8 cellular contexts compared by ENCODE assay signal in genomic region chr4:153643406-153644016, GRCh38.
DNase-seq lines count a peak whose midpoint lies in the region; ATAC-seq and TF ChIP-seq lines count a peak whose summit lies in the region.

No MANE protein-coding gene starts in this region.

- no peaks in the 10 kb centered on the region for H3K27me3 ChIP-seq in MM.1S (replicated peaks; ENCODE audit: insufficient read depth, low read length)

- in situ Hi-C loops in ACHN (cut with HindIII; ENCODE audit: low pct_ligation_motif_present, low pct_unique_long_range_greater_than_20kb, low sequenced_read_pairs): no loop called here

- DNase-seq in ACHN (peak; percentile 66), MM.1S (peak; percentile 72), SHP77 treated with DMSO at 0.1 percent for 48 hours (lab: John Stamatoyannopoulos, UW) (peak; percentile 15), fibroblast of mammary gland (ENCODE audit: low read depth) (peak; percentile 56), retina (peak; percentile 20)
- DNase-seq in activated naive CD4-positive, alpha-beta T cell treated with anti-CD3 and anti-CD28 coated beads, Interleukin-2, amount 50 U/mL, for 16 hours: no peak

- no peaks in the 10 kb centered on the region for H3K79me2 ChIP-seq in MM.1S (ENCODE audit: low read length)

- no peak overlapping the region for H3K4me3 ChIP-seq in GM12875 (ENCODE audit: low read depth, low read length)
- H3K4me3 ChIP-seq in MM.1S (ENCODE audit: low read length): no peak overlapping the region
- no peak overlapping the region for H3K4me3 ChIP-seq in fibroblast of mammary gland (ENCODE audit: control insufficient read depth, low read depth, low read length)

- TF ChIP-seq CTCF in GM12875 (IDR thresholded peaks at IDR 0.05; ENCODE audit: borderline replicate concordance, insufficient read depth, low read depth, low read length) (peak; percentile 20; the same call in 1 of the 2 replicates), MM.1S (IDR thresholded peaks at IDR 0.05; ENCODE audit: low read length) (peak; percentile 60), fibroblast of mammary gland (conservative IDR thresholded peaks at IDR 0.05; ENCODE audit: control insufficient read depth, insufficient read depth, low read depth, low read length) (peak; percentile 51)

- peak; percentile 77 for ATAC-seq in HG02571 (IDR thresholded peaks at IDR 0.05; ENCODE audit: unreplicated experiment)

- 0 out of 2 replicates have a peak, but pooled peaks cover 4% of the 10 kb centered on the region for H3K4me1 ChIP-seq in MM.1S (ENCODE audit: low read length)

- no peak overlapping the region for H3K4me2 ChIP-seq in MM.1S (ENCODE audit: low read depth, low read length)

- no peaks in the 10 kb centered on the region for H3K9me2 ChIP-seq in MM.1S (replicated peaks; ENCODE audit: insufficient read depth, low read length)

- H3K27ac ChIP-seq in MM.1S (ENCODE audit: low read length): no peak overlapping the region

- no peaks in the 10 kb centered on the region for H3K36me3 ChIP-seq in MM.1S (replicated peaks; ENCODE audit: insufficient read depth, low read length)

- H4K20me1 ChIP-seq in MM.1S (ENCODE audit: insufficient read depth, low read length): no peaks in the 10 kb centered on the region

- H3K9me3 ChIP-seq in MM.1S (replicated peaks; ENCODE audit: insufficient read depth, low read length): no peaks in the 10 kb centered on the region

- H2AFZ ChIP-seq in MM.1S (ENCODE audit: low read length): no peak overlapping the region

- no peaks in the 10 kb centered on the region for H3F3A ChIP-seq in MM.1S (ENCODE audit: insufficient read depth, low read length)

- no peak overlapping the region for H3K9ac ChIP-seq in MM.1S (ENCODE audit: low read length)
